Comparison of ENCODE assay signal across 11 cellular contexts in genomic region chr20:36473164-36473563, GRCh38.
DNase-seq lines count a peak whose midpoint lies in the region; ATAC-seq and TF ChIP-seq lines count a peak whose summit lies in the region.
"Had no signal": no experiment of that assay in that cellular context is flagged by ENCODE, and none has a peak within 500 bp of the region (broad histone marks: within the 10 kb centered on the region; RNA-seq: fewer than 3 reads in every experiment).

No MANE protein-coding gene starts in this region.

- H3K4me3 ChIP-seq in MM.1S (ENCODE audit: low read length) (peak overlapping the region; percentile 64), endodermal cell (ENCODE audit: low read length) (no peak overlapping the region), prostate gland (no peak overlapping the region)

- no peaks in the 10 kb centered on the region for H4K20me1 ChIP-seq in MM.1S (ENCODE audit: insufficient read depth, low read length)

- no peak for TF ChIP-seq POLR2A in prostate gland (IDR thresholded peaks at IDR 0.05)

- no peaks in the 10 kb centered on the region for H3K36me3 ChIP-seq in MM.1S (replicated peaks; ENCODE audit: insufficient read depth, low read length)
- H3K36me3 ChIP-seq in endodermal cell (ENCODE audit: control insufficient read depth, insufficient read depth, low read length), result peaks cover 32% of the 10 kb centered on the region
- no peaks in the 10 kb centered on the region for H3K36me3 ChIP-seq in prostate gland

- H2AFZ ChIP-seq in MM.1S (ENCODE audit: low read length), result peak overlapping the region; percentile 60

- WGBS in endodermal cell (ENCODE audit: insufficient coverage in 1 of 2, insufficient read length in 1 of 2), 2 experiments, result 71 to 89% methylated on average over 1 to 2 of the region's 2 CpGs
- WGBS in prostate gland, result 39% methylated on average over 2 of the region's 2 CpGs

- H3K36me3 Mint-ChIP-seq in CD14-positive monocyte (peaks cover 14 to 22% of the 10 kb centered on the region in 2 donors), endodermal cell (ENCODE audit: low read depth) (peaks cover 14% of the 10 kb centered on the region)

- intact Hi-C loops in CD14-positive monocyte (cut with micrococcal nuclease) (no loop called here), prostate gland (cut with DNase I) (no loop called here), sciatic nerve (cut with DNase I) (no loop called here)

- H3K27me3 Mint-ChIP-seq in CD14-positive monocyte (ENCODE audit: low read depth in 3 of 3) (peaks cover 0 to 1% (median 0%) of the 10 kb centered on the region in 3 donors), endodermal cell (ENCODE audit: insufficient read depth) (no peaks in the 10 kb centered on the region)

- H3K27ac Mint-ChIP-seq in CD14-positive monocyte (peak overlapping the region in 5 of 7 donors; percentile 8 to 90 (median 74)), endodermal cell (peak overlapping the region; percentile 3)

- H3K27me3 ChIP-seq in MM.1S (replicated peaks; ENCODE audit: insufficient read depth, low read length), result no peaks in the 10 kb centered on the region
- H3K27me3 ChIP-seq in endodermal cell (ENCODE audit: control insufficient read depth, insufficient read depth, low read length, poor library complexity, severe bottlenecking), result no peaks in the 10 kb centered on the region
- H3K27me3 ChIP-seq in prostate gland (replicated peaks; ENCODE audit: insufficient read depth), result no peaks in the 10 kb centered on the region

- H3K9me2 ChIP-seq in MM.1S (replicated peaks; ENCODE audit: insufficient read depth, low read length), result no peaks in the 10 kb centered on the region

- H3F3A ChIP-seq in MM.1S (ENCODE audit: insufficient read depth, low read length), result 0 out of 2 replicates have a peak, but pooled peaks cover 4% of the 10 kb centered on the region

- H3K4me1 ChIP-seq in MM.1S (ENCODE audit: low read length) (peaks cover 10% of the 10 kb centered on the region), endodermal cell (ENCODE audit: control insufficient read depth, insufficient read depth, low read length) (peaks cover 18% of the 10 kb centered on the region), prostate gland (replicated peaks) (peaks cover 4% of the 10 kb centered on the region)

- no peak for DNase-seq in CD14-positive monocyte (ENCODE audit: low spot score)
- DNase-seq in MM.1S, result no peak
- DNase-seq in endodermal cell, result no peak
- no peak for DNase-seq in prostate gland (ENCODE audit: low spot score)
- no peak for DNase-seq in sciatic nerve (ENCODE audit: low spot score)
- no peak for DNase-seq in NK-92 treated with Interleukin-12 subunit alpha and Interleukin-12 subunit beta, amount 100 ng/mL, for 24 hours (lab: John Stamatoyannopoulos, UW)
- DNase-seq: activated gamma-delta T cell treated with Interleukin-2 at 50 U/mL for 16 hours, T-helper 9 cell had no signal

- H3K9me3 Mint-ChIP-seq in CD14-positive monocyte (no peaks in the 10 kb centered on the region), endodermal cell (no peaks in the 10 kb centered on the region)

- no peak for TF ChIP-seq CTCF in CD14-positive monocyte (IDR thresholded peaks at IDR 0.05)
- no peak for TF ChIP-seq CTCF in MM.1S (IDR thresholded peaks at IDR 0.05; ENCODE audit: low read length)
- TF ChIP-seq CTCF in endodermal cell (conservative IDR thresholded peaks at IDR 0.05), result no peak
- no peak for TF ChIP-seq CTCF in prostate gland (IDR thresholded peaks at IDR 0.05)

- peak overlapping the region; percentile 56; the same call in 1 of the 2 replicates for H3K27ac ChIP-seq in MM.1S (ENCODE audit: low read length)
- H3K27ac ChIP-seq in endodermal cell (ENCODE audit: low read depth, low read length), result no peak overlapping the region
- peak overlapping the region; percentile 77 for H3K27ac ChIP-seq in prostate gland

- H3K79me2 ChIP-seq in MM.1S (ENCODE audit: low read length), result peaks cover 8% of the 10 kb centered on the region; the same call in 1 of the 2 replicates

- no peaks in the 10 kb centered on the region for H3K9me3 ChIP-seq in MM.1S (replicated peaks; ENCODE audit: insufficient read depth, low read length)
- no peaks in the 10 kb centered on the region for H3K9me3 ChIP-seq in endodermal cell (ENCODE audit: control insufficient read depth, low read length)
- no peaks in the 10 kb centered on the region for H3K9me3 ChIP-seq in prostate gland

- ATAC-seq in HG03095 (IDR thresholded peaks at IDR 0.05; ENCODE audit: unreplicated experiment) (no peak), sciatic nerve (no peak), GM21360 (IDR thresholded peaks at IDR 0.05; ENCODE audit: unreplicated experiment) (no peak)

- H3K4me1 Mint-ChIP-seq in CD14-positive monocyte, result peaks cover 24% of the 10 kb centered on the region
- H3K4me1 Mint-ChIP-seq in endodermal cell, result peaks cover 27% of the 10 kb centered on the region

- H3K4me2 ChIP-seq in MM.1S (ENCODE audit: low read depth, low read length), result peak overlapping the region; percentile 74

- H3K9ac ChIP-seq in MM.1S (ENCODE audit: low read length), result peak overlapping the region; percentile 60; the same call in 1 of the 2 replicates
- no peak overlapping the region for H3K9ac ChIP-seq in endodermal cell (ENCODE audit: extremely low read depth, low read length, poor library complexity, severe bottlenecking)
- H3K9ac ChIP-seq: KMS-11 had no signal

- H3K4me3 Mint-ChIP-seq in CD14-positive monocyte, result no peak overlapping the region
- H3K4me3 Mint-ChIP-seq in endodermal cell, result no peak overlapping the region
